In genomic region chr4:48342559-48342878, GRCh38 we compare ENCODE assay signal across 1 cellular context.
TF ChIP-seq lines count a peak whose summit lies in the region.

No MANE protein-coding gene starts in this region.

TF ChIP-seq in GM23338, 12 proteins besides CTCF, POLR2A, EP300 and RAD21 (continued from another document):
- TF ChIP-seq ZNF462 (CRISPR knock-in tag; IDR thresholded peaks at IDR 0.05) (no peak), POLR2AphosphoS5 (IDR thresholded peaks at IDR 0.05; ENCODE audit: low read depth) (no peak), CREB1 (CRISPR knock-in tag; IDR thresholded peaks at IDR 0.05; ENCODE audit: low read depth) (no peak), STAT1 (IDR thresholded peaks at IDR 0.05; ENCODE audit: unreplicated experiment) (no peak), JUNB (IDR thresholded peaks at IDR 0.05; ENCODE audit: unreplicated experiment) (no peak), ETS1 (IDR thresholded peaks at IDR 0.05) (no peak), REST (IDR thresholded peaks at IDR 0.05; ENCODE audit: unreplicated experiment) (no peak), EZH2 (IDR thresholded peaks at IDR 0.05; ENCODE audit: low read depth, unreplicated experiment) (no peak), EZH2phosphoT487 (IDR thresholded peaks at IDR 0.05; ENCODE audit: unreplicated experiment) (no peak)
